ENCODE assay signal across 9 cellular contexts in the genomic region with DNA sequence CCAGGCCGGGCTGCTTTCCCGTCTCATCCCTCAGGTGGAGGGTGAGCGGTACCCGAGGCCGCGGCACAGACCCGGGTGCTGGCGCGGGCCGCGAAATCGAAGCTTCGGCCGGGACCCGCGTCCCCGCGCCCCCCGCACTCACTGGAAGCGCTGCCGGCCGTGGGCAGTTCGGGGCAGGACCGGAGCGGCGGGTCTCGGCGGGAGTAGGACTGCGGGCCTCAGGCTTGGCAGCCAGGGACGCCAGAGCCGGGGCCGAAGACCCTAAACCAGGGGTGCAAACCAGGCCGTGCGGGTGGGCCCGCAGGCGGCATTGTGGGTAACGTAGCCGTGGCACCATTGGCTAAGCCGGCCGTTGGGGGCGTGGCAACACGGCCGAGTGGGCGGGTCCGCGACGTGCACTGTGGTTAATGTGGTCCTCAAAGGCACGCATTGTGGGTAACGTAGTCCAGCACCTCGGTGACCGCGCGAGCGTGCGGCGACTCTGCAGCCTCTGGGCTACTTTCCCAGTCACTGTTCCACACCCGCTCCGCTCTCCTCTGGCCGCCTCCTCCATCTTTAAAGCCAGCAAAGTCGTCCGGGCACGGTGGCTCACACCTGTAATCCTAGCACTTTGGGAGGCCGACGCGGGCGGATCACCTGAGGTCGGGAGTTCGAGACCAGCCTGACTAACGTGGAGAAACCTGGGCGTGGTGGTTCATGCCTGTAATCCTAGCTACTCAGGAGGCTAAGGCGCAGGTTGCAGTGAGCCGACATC. TPM values are rescaled to one million over a fixed set of nuclear protein-coding genes. Genes with fewer than 3 reads are reported as not detected.
DNase-seq lines count a peak whose midpoint lies in the region; ATAC-seq, FAIRE-seq and TF ChIP-seq lines count a peak whose summit lies in the region.
"Had no signal": no experiment of that assay in that cellular context is flagged by ENCODE, and none has a peak within 500 bp of the region (broad histone marks: within the 10 kb centered on the region; RNA-seq: fewer than 3 reads in every experiment).

A gene (minus strand): TSS at position 288 of the 754 bp plus-strand sequence. CDS start 1,184 bp downstream, outside the sequence.

- H3K27me3 ChIP-seq in keratinocyte (ENCODE audit: control insufficient read depth, extremely low read depth, insufficient read depth, low read length), result no peaks in the 10 kb centered on the region

- peak within 1 kb of the TSS; percentile 82 for H2AFZ ChIP-seq in keratinocyte (ENCODE audit: control insufficient read depth, low read length)

- peaks cover 21% of the 10 kb centered on the region for H3K79me2 ChIP-seq in keratinocyte (ENCODE audit: control insufficient read depth, insufficient read depth, low read length)

- H3K9me1 ChIP-seq in keratinocyte (ENCODE audit: control insufficient read depth, extremely low read depth, insufficient read depth, low read length), result no peaks in the 10 kb centered on the region

- DNase-seq in Ammon's horn (ENCODE audit: low spot score), result peak; percentile 99
- DNase-seq in NCI-H460 (ENCODE audit: extremely low read depth, low read depth), result peak; percentile 94
- peak; percentile 70 to 96 for DNase-seq in cerebellar nuclear complex (lab: John Stamatoyannopoulos, UW)
- peak; percentile 68 for DNase-seq in keratinocyte (ENCODE audit: low read depth, low spot score)
- DNase-seq in stimulated activated CD4-positive, alpha-beta T cell treated with anti-CD3 and anti-CD28 coated beads, Interleukin-12 subunit alpha, Interleukin-12 subunit beta, amount 100 ng/mL, for 48 hours (ENCODE audit: low read depth in 2 of 3, low spot score in 1 of 3), result peak; percentile 95 to 98 (median 96)

- TF ChIP-seq CTCF in keratinocyte (optimal IDR thresholded peaks at IDR 0.05 in 1 of 3, IDR thresholded peaks at IDR 0.05 in 1 of 3, conservative IDR thresholded peaks at IDR 0.05 in 1 of 3; ENCODE audit: extremely low read depth in 1 of 3, insufficient read depth in 2 of 3, low read length in 3 of 3), result no peak

- H3K4me2 ChIP-seq in keratinocyte (ENCODE audit: control insufficient read depth, extremely low read depth, insufficient read depth, low read depth, low read length), result peak within 1 kb of the TSS; percentile 97

- H3K4me3 ChIP-seq in keratinocyte (ENCODE audit: control insufficient read depth in 2 of 3, extremely low read depth in 1 of 3, insufficient read depth in 2 of 3, low read depth in 1 of 3, low read length in 3 of 3), result peak within 1 kb of the TSS; percentile 92 to 93 (median 92)

- peak; percentile 76 for FAIRE-seq in keratinocyte (lab: Jason Lieb, UNC)
- FAIRE-seq: islet of Langerhans had no signal

- dilution Hi-C loops in keratinocyte (cut with MboI; ENCODE audit: extremely low pct_ligation_motif_present, low sequenced_read_pairs), result no loop called here

- H3K9ac ChIP-seq in keratinocyte (ENCODE audit: control insufficient read depth, extremely low read depth, insufficient read depth, low read length), result peak within 1 kb of the TSS; percentile 90

- H3K4me1 ChIP-seq in keratinocyte (ENCODE audit: control insufficient read depth, extremely low read depth, insufficient read depth, low read length), result peaks cover 13% of the 10 kb centered on the region

- peak; percentile 90 for ATAC-seq in HG03432 (IDR thresholded peaks at IDR 0.05; ENCODE audit: unreplicated experiment)
- peak; percentile 95 to 96 for ATAC-seq in activated CD4-positive, CD25-positive, alpha-beta regulatory T cell treated with anti-CD3 and anti-CD28 coated beads, Interleukin-2, amount 50 U/mL, for 24 hours

- peaks cover 11 to 15% of the 10 kb centered on the region in 2 experiments for H3K36me3 ChIP-seq in keratinocyte (ENCODE audit: control insufficient read depth in 2 of 2, extremely low read depth in 1 of 2, insufficient read depth in 2 of 2, low read length in 2 of 2)

- H3K27ac ChIP-seq in keratinocyte (ENCODE audit: control insufficient read depth, insufficient read depth, low read length), result peak within 1 kb of the TSS; percentile 96

- peak; percentile 68 for TF ChIP-seq POLR2A in GM19193 (IDR thresholded peaks at IDR 0.05; ENCODE audit: extremely low read depth, insufficient read depth, insufficient read length)

- no peaks in the 10 kb centered on the region for H4K20me1 ChIP-seq in keratinocyte (ENCODE audit: control insufficient read depth, extremely low read depth, insufficient read depth, low read length)

- H3K9me3 ChIP-seq in keratinocyte (ENCODE audit: control insufficient read depth, low read depth, low read length), result no peaks in the 10 kb centered on the region

RNA-seq across cellular contexts. Expression of the gene that starts here (rescaled TPM):
- 6.2 and 7.0 TPM in 2 replicates for total RNA-seq in NCI-H460 (2014; rRNA removed; shearing (Covaris generic))
- 22.1 and 34.4 TPM in 2 replicates for polyA plus RNA-seq in NCI-H460 (2014; cell fraction: nucleus; rRNA removed)
- 3.3 to 5.2 TPM (median 3.5 TPM) in 3 replicates for polyA plus RNA-seq in keratinocyte
- polyA plus RNA-seq in keratinocyte (2011; ENCODE audit: low read depth), result 0.41 TPM
- 1.6 and 1.8 TPM in 2 replicates for polyA plus RNA-seq in keratinocyte (2011; cell fraction: cytosol; rRNA removed)
- polyA plus RNA-seq in keratinocyte (2011; cell fraction: nucleus; rRNA removed), result 8.6 and 9.5 TPM in 2 replicates
- polyA plus RNA-seq in keratinocyte (2012; ENCODE audit: low replicate concordance), result 2.9 and 3.7 TPM in 2 replicates
- polyA minus RNA-seq in keratinocyte, result 4.8 to 10.2 TPM (median 5.9 TPM) in 3 replicates
- polyA minus RNA-seq in keratinocyte (2011; cell fraction: cytosol; rRNA and poly(A)+ RNA removed), result 5.2 TPM
- polyA minus RNA-seq in keratinocyte (2011; cell fraction: nucleus; rRNA and poly(A)+ RNA removed), result 4.3 and 7.0 TPM in 2 replicates

Comparison
In these comparisons a context has a peak if more than half of its experiments do, and no peak if none do; other contexts are left out.
1. Peak in every context shown above with its lines: DNase-seq, ATAC-seq, H3K4me3 ChIP-seq and H3K27ac ChIP-seq.